ENCODE assay signal across 1 cellular context in genomic region chr4:37826282-37827029, GRCh38.
A peak's percentile ranks its signal among the peaks of the same experiment; 100 is the strongest.
TF ChIP-seq lines count a peak whose summit lies in the region.

PGM2 (plus strand) TSS chr4:37826686; CDS start chr4:37826733, 47 bp downstream.

TF ChIP-seq in GM12878, 131 proteins besides CTCF, POLR2A, EP300 and RAD21 (continued from another document):
- TF ChIP-seq BCL11A (IDR thresholded peaks at IDR 0.05; ENCODE audit: low read depth, low read length), result no peak
- TF ChIP-seq, protein P1, sequence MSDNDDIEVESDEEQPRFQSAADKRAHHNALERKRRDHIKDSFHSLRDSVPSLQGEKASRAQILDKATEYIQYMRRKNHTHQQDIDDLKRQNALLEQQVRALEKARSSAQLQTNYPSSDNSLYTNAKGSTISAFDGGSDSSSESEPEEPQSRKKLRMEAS (IDR thresholded peaks at IDR 0.05; ENCODE audit: low read depth, low read length), result peak; percentile 57; the same call in 1 of the 2 replicates
